ENCODE assay signal across 28 cellular contexts in the genomic region with DNA sequence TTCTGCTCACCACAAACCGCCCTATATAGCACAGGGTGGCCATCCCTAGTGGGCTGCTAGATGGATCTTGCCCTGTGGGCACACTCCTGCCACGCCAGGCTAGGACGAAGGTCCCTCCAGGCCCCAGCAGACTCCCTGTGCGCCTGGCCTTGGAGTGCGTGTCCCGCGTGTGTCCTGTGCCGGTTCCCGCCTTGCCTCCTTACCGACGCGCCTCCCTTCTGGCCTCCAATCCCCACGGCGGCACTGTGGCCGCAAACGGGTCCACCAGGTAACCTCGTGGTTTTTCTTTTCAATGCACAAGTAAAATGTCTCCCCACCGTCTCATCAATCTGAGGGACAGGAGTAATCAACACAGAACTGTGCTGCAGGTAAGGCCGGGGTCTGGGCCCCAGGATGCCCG.
"Had no signal": no experiment of that assay in that cellular context is flagged by ENCODE, and none has a peak within 500 bp of the region (broad histone marks: within the 10 kb centered on the region; RNA-seq: fewer than 3 reads in every experiment).

No MANE protein-coding gene starts in this region.

- H3K4me3 ChIP-seq: adrenal gland, body of pancreas, breast epithelium, SJSA1 had no signal

- H3K4me2 ChIP-seq: SK-N-SH had no signal

- H3K27ac ChIP-seq: adrenal gland, body of pancreas, breast epithelium, SJSA1 had no signal

- H3K9me2 ChIP-seq: SK-N-SH had no signal

- H3K9ac ChIP-seq: SK-N-SH had no signal

- H3K9me3 ChIP-seq: adrenal gland, body of pancreas, breast epithelium, SJSA1, SK-N-SH had no signal

- H3K27me3 ChIP-seq: adrenal gland, body of pancreas, breast epithelium had no signal

- ATAC-seq: activated CD8-positive, alpha-beta T cell treated with anti-CD3 and anti-CD28 coated beads, Interleukin-2, amount 10 ng/mL, durations not matched to agents 7 days and 5 days; activated naive CD4-positive, alpha-beta T cell treated with anti-CD3 and anti-CD28 coated beads, Interleukin-2, amount 50 U/mL, for 72 hours; activated T-cell treated with anti-CD3 and anti-CD28 coated beads, Interleukin-2, amount 50 U/mL, for 4 hours; body of pancreas; Panc1 had no signal

- H3K27ac Mint-ChIP-seq: activated CD4-positive, alpha-beta T cell treated with anti-CD3 and anti-CD28 coated beads, Interleukin-2, amount 10 ng/mL, durations not matched to agents 24 days and 14 days; activated CD8-positive, alpha-beta T cell treated with anti-CD3 and anti-CD28 coated beads, Interleukin-2, amount 10 ng/mL, durations not matched to agents 7 days and 5 days; activated naive CD4-positive, alpha-beta T cell treated with anti-CD3 and anti-CD28 coated beads for 36 hours; activated naive CD4-positive, alpha-beta T cell treated with anti-CD3 and anti-CD28 coated beads, Interleukin-2, amount 50 U/mL, for 72 hours; activated T-helper 1 cell treated with anti-CD3 and anti-CD28 coated beads, Interleukin-12 subunit alpha, Interleukin-12 subunit beta, Interleukin-2, Interleukin-4 antibody, amounts not matched to agents 30 ng/mL and 10 ng/mL and 1 ng/mL, durations not matched to agents 14 hours and 24 hours and 36 hours; T-helper 1 cell treated with Interleukin-12 subunit alpha and Interleukin-12 subunit beta and Interleukin-4 antibody, amounts not matched to agents 30 μg/mL and 1 μg/mL, for 36 hours; T-helper 2 cell treated with Interferon-gamma antibody and Interleukin-4, amounts not matched to agents 5 μg/mL and 100 μg/mL, for 36 hours had no signal

- H3K4me3 Mint-ChIP-seq: activated CD4-positive, alpha-beta T cell treated with anti-CD3 and anti-CD28 coated beads, Interleukin-2, amount 10 ng/mL, durations not matched to agents 24 days and 14 days; activated CD8-positive, alpha-beta T cell treated with anti-CD3 and anti-CD28 coated beads, Interleukin-2, amount 10 ng/mL, durations not matched to agents 7 days and 5 days; activated naive CD4-positive, alpha-beta T cell treated with anti-CD3 and anti-CD28 coated beads for 36 hours; activated T-cell treated with anti-CD3 and anti-CD28 coated beads, Interleukin-2, amount 50 U/mL, for 4 hours; activated T-helper 1 cell treated with anti-CD3 and anti-CD28 coated beads, Interleukin-12 subunit alpha, Interleukin-12 subunit beta, Interleukin-2, Interleukin-4 antibody, amounts not matched to agents 30 ng/mL and 10 ng/mL and 1 ng/mL, durations not matched to agents 14 hours and 24 hours and 36 hours; T-helper 1 cell treated with Interleukin-12 subunit alpha and Interleukin-12 subunit beta and Interleukin-4 antibody, amounts not matched to agents 30 μg/mL and 1 μg/mL, for 36 hours; T-helper 2 cell treated with Interferon-gamma antibody and Interleukin-4, amounts not matched to agents 5 μg/mL and 100 μg/mL, for 36 hours had no signal

- DNase-seq: activated CD4-positive, alpha-beta T cell treated with anti-CD3 and anti-CD28 coated beads, Interleukin-2, amount 10 ng/mL, durations not matched to agents 24 days and 14 days; activated CD4-positive, alpha-beta T cell treated with anti-CD3 and anti-CD28 coated beads, Interleukin-2, amount 50 U/mL, for 4 hours; activated CD8-positive, alpha-beta memory T cell treated with anti-CD3 and anti-CD28 coated beads, Interleukin-2, amount 50 U/mL, for 4 hours; activated CD8-positive, alpha-beta T cell treated with anti-CD3 and anti-CD28 coated beads, Interleukin-2, amount 10 ng/mL, durations not matched to agents 7 days and 5 days; activated gamma-delta T cell treated with Interleukin-2 at 50 U/mL for 16 hours; activated naive CD4-positive, alpha-beta T cell treated with anti-CD3 and anti-CD28 coated beads for 36 hours; activated T-cell treated with anti-CD3 and anti-CD28 coated beads for 4 hours; activated T-cell treated with anti-CD3 and anti-CD28 coated beads, Interleukin-2, amount 50 U/mL, for 4 hours; adrenal gland; body of pancreas; NCI-H1092 treated with DMSO at 0.1 percent for 48 hours; NCI-H146; NCI-H187; NCI-H2029 treated with DMSO at 0.1 percent for 48 hours; NCI-H2107; NCI-H2171; NCI-H2227 treated with DMSO at 0.1 percent for 48 hours; NCI-H446; NCI-H510A treated with DMSO at 0.1 percent for 48 hours; SHP77 treated with DMSO at 0.1 percent for 48 hours; SK-N-SH had no signal

- H3K36me3 Mint-ChIP-seq: activated naive CD4-positive, alpha-beta T cell treated with anti-CD3 and anti-CD28 coated beads, Interleukin-2, amount 50 U/mL, for 72 hours had no signal

- H3K36me3 ChIP-seq: adrenal gland, breast epithelium, SJSA1 had no signal

- H3K9me3 Mint-ChIP-seq: activated CD4-positive, alpha-beta T cell treated with anti-CD3 and anti-CD28 coated beads, Interleukin-2, amount 10 ng/mL, durations not matched to agents 24 days and 14 days; activated naive CD4-positive, alpha-beta T cell treated with anti-CD3 and anti-CD28 coated beads for 36 hours; activated naive CD4-positive, alpha-beta T cell treated with anti-CD3 and anti-CD28 coated beads, Interleukin-2, amount 50 U/mL, for 72 hours; activated T-cell treated with anti-CD3 and anti-CD28 coated beads, Interleukin-2, amount 50 U/mL, for 4 hours; activated T-helper 1 cell treated with anti-CD3 and anti-CD28 coated beads, Interleukin-12 subunit alpha, Interleukin-12 subunit beta, Interleukin-2, Interleukin-4 antibody, amounts not matched to agents 30 ng/mL and 10 ng/mL and 1 ng/mL, durations not matched to agents 14 hours and 24 hours and 36 hours; T-helper 1 cell treated with Interleukin-12 subunit alpha and Interleukin-12 subunit beta and Interleukin-4 antibody, amounts not matched to agents 30 μg/mL and 1 μg/mL, for 36 hours; T-helper 2 cell treated with Interferon-gamma antibody and Interleukin-4, amounts not matched to agents 5 μg/mL and 100 μg/mL, for 36 hours had no signal

- H3K4me1 ChIP-seq: adrenal gland, body of pancreas, breast epithelium, SJSA1 had no signal

- H3K4me1 Mint-ChIP-seq: activated CD4-positive, alpha-beta T cell treated with anti-CD3 and anti-CD28 coated beads, Interleukin-2, amount 10 ng/mL, durations not matched to agents 24 days and 14 days had no signal
